22 cellular contexts compared by ENCODE assay signal in the genomic region with DNA sequence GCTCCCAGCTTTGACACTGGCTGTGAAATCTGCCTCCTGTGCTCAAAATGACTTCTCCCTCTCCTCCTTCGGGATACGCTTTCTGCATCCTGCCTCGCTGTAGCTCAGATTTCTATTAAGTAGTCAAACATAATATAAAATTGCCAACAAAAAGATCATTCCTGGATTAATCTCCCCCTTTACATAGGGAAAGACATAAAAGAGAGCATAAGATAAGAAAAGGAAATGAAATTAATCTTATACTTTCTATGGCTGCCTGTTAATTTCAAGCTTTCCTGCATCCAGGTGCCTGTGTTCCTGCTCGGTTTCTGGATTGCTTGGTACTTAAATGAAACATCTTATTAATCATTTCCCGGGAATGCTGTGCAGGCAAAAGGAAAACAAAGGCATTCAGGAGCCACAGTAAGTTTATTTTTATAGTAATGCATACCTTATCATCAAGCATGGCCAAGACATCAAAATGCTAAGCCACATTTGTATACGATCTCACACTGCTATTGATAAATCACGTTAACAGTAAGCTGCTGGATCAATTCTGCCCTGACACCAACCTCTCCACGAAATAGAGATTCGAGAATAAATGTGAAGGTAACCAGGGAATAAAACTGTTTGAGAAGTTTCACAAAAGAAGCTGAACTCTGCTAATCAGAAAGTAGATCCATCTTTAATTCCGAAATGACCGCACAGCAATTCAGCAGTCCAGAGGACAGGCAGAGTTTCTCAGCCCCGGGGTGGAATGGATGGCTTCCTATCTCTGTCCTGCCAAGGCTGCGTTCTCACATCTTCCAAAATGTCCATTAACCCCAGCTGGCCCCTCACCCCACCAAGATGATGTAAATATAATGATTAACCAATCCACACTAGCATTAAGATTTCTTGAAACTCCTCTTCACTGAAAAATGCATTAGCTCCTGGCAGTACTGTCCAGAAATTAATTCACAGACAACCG. TPM values are rescaled to one million over a fixed set of nuclear protein-coding genes. Genes with fewer than 3 reads are reported as not detected.
DNase-seq lines count a peak whose midpoint lies in the region; ATAC-seq and TF ChIP-seq lines count a peak whose summit lies in the region.
"Had no signal": no experiment of that assay in that cellular context is flagged by ENCODE, and none has a peak within 500 bp of the region (broad histone marks: within the 10 kb centered on the region; RNA-seq: fewer than 3 reads in every experiment).

No MANE protein-coding gene starts in this region.

- H3K9ac ChIP-seq in smooth muscle cell (ENCODE audit: low read depth), result no peak overlapping the region
- H3K9ac ChIP-seq: BLaER1 had no signal

- TF ChIP-seq POLR2A in esophagus muscularis mucosa (IDR thresholded peaks at IDR 0.05; ENCODE audit: low read depth), result no peak

- H3K27ac ChIP-seq in RWPE2 (ENCODE audit: poor library complexity, severe bottlenecking), result no peak overlapping the region
- no peak overlapping the region for H3K27ac ChIP-seq in esophagus muscularis mucosa (replicated peaks in 1 of 4)
- H3K27ac ChIP-seq in smooth muscle cell (ENCODE audit: low read depth), result no peak overlapping the region
- H3K27ac ChIP-seq: BLaER1, breast epithelium, sigmoid colon, vagina, WERI-Rb-1 had no signal

- DNase-seq in H7, result peak; percentile 20
- DNase-seq in RWPE2 (ENCODE audit: low spot score), result peak; percentile 67
- peak; percentile 47 for DNase-seq in esophagus muscularis mucosa (ENCODE audit: extremely low spot score)
- no peak for DNase-seq in smooth muscle cell (lab: John Stamatoyannopoulos, UW; ENCODE audit: unreplicated experiment)
- DNase-seq in pons (ENCODE audit: low spot score), result no peak
- DNase-seq in GDM1 (lab: John Stamatoyannopoulos, UW), result no peak
- DNase-seq: activated CD4-positive, alpha-beta T cell treated with anti-CD3 and anti-CD28 coated beads, Interleukin-2, amount 50 U/mL, for 48 hours; activated T-cell treated with anti-CD3 and anti-CD28 coated beads, Interleukin-2, amount 50 U/mL, for 24 hours; erythroblast; MG63; NCI-H146; NCI-H446 treated with DMSO at 0.1 percent for 48 hours; nucleus accumbens; SHP77; sigmoid colon; stimulated activated CD4-positive, alpha-beta T cell treated with anti-CD3 and anti-CD28 coated beads, Interleukin-2, amount 100 ng/mL, for 24 hours had no signal

- H3K9me3 ChIP-seq in RWPE2 (ENCODE audit: severe bottlenecking), result no peaks in the 10 kb centered on the region
- H3K9me3 ChIP-seq in esophagus muscularis mucosa, result no peaks in the 10 kb centered on the region
- H3K9me3 ChIP-seq in smooth muscle cell (replicated peaks; ENCODE audit: low read depth), result no peaks in the 10 kb centered on the region
- H3K9me3 ChIP-seq: BLaER1, breast epithelium, MG63, sigmoid colon, vagina had no signal

- H3K4me3 ChIP-seq in H7 (ENCODE audit: insufficient read depth, low read depth, low read length), result no peak overlapping the region
- no peak overlapping the region for H3K4me3 ChIP-seq in RWPE2 (ENCODE audit: severe bottlenecking)
- no peak overlapping the region for H3K4me3 ChIP-seq in esophagus muscularis mucosa
- H3K4me3 ChIP-seq in smooth muscle cell, result no peak overlapping the region
- H3K4me3 ChIP-seq: BLaER1, breast epithelium, MG63, sigmoid colon, vagina had no signal

- H3K4me2 ChIP-seq in smooth muscle cell, result peak overlapping the region; percentile 25
- H3K4me2 ChIP-seq: BLaER1 had no signal

- H3K36me3 ChIP-seq in H7 (replicated peaks; ENCODE audit: control insufficient read depth, insufficient read depth, low read length) (no peaks in the 10 kb centered on the region), RWPE2 (ENCODE audit: low read depth) (no peaks in the 10 kb centered on the region), esophagus muscularis mucosa (no peaks in the 10 kb centered on the region), smooth muscle cell (ENCODE audit: low read depth) (no peaks in the 10 kb centered on the region)
- H3K36me3 ChIP-seq: BLaER1, breast epithelium, MG63, sigmoid colon, vagina, WERI-Rb-1 had no signal

- H3K4me1 ChIP-seq in RWPE2 (ENCODE audit: insufficient read depth, poor library complexity, severe bottlenecking) (peaks cover 13% of the 10 kb centered on the region), esophagus muscularis mucosa (peaks cover 0 to 25% (median 11%) of the 10 kb centered on the region in 4 donors), smooth muscle cell (ENCODE audit: low read depth) (peaks cover 18% of the 10 kb centered on the region)
- H3K4me1 ChIP-seq: BLaER1, breast epithelium had no signal

- intact Hi-C loops in esophagus muscularis mucosa (cut with DNase I), result no loop called here

- H3K27me3 ChIP-seq in H7 (ENCODE audit: control insufficient read depth, insufficient read depth, low read length) (no peaks in the 10 kb centered on the region), RWPE2 (ENCODE audit: insufficient read depth, poor library complexity, severe bottlenecking) (no peaks in the 10 kb centered on the region), esophagus muscularis mucosa (no peaks in the 10 kb centered on the region), smooth muscle cell (ENCODE audit: low read depth) (no peaks in the 10 kb centered on the region)
- H3K27me3 ChIP-seq: BLaER1, breast epithelium, MG63, sigmoid colon, vagina had no signal

- TF ChIP-seq CTCF in RWPE2 (IDR thresholded peaks at IDR 0.05; ENCODE audit: poor library complexity, severe bottlenecking) (no peak), esophagus muscularis mucosa (IDR thresholded peaks at IDR 0.05) (no peak), smooth muscle cell (IDR thresholded peaks at IDR 0.05; ENCODE audit: borderline replicate concordance, insufficient read depth, poor library complexity, severe bottlenecking) (no peak)

- no peaks in the 10 kb centered on the region for H4K20me1 ChIP-seq in smooth muscle cell (ENCODE audit: low read depth)
- H4K20me1 ChIP-seq: BLaER1 had no signal

- no peaks in the 10 kb centered on the region for H3F3A ChIP-seq in smooth muscle cell (ENCODE audit: low read depth)

- no peaks in the 10 kb centered on the region for H3K79me2 ChIP-seq in smooth muscle cell (ENCODE audit: low read depth)

- peak; percentile 80 for ATAC-seq in RWPE2 (ENCODE audit: low read depth)
- ATAC-seq in GM21390 (IDR thresholded peaks at IDR 0.05; ENCODE audit: unreplicated experiment), result no peak

- H2AFZ ChIP-seq in smooth muscle cell (ENCODE audit: low read depth), result no peak overlapping the region

- WGBS in esophagus muscularis mucosa, result 51% methylated on average over 14 of the region's 14 CpGs
- WGBS in smooth muscle cell (ENCODE audit: low lambda C conversion rate), result 73% methylated on average over 14 of the region's 14 CpGs

- TF ChIP-seq EP300 in esophagus muscularis mucosa (IDR thresholded peaks at IDR 0.05), result no peak

RNA-seq across cellular contexts. Expression of a gene that starts 32.6 kb away (rescaled TPM):
- total RNA-seq in H7 (2014; rRNA removed; shearing (Covaris generic)), result 1.5 and 2.6 TPM in 2 replicates
- 1 to 10 TPM in 2 of 4 donors, under 1 TPM in 2; 0.33 to 1.7 (median 1.1) TPM for total RNA-seq in esophagus muscularis mucosa
- total RNA-seq in smooth muscle cell, result 8.1 and 9.4 TPM in 2 replicates
- polyA plus RNA-seq in smooth muscle cell, result 18.3 and 20.6 TPM in 2 replicates
- total RNA-seq: dermis microvascular lymphatic vessel endothelial cell had no signal

Comparison
In these comparisons a context has a peak if more than half of its experiments do, and no peak if none do; other contexts are left out.
1. DNase-seq: peak in H7 (single experiment), RWPE2 (single experiment) and esophagus muscularis mucosa (single experiment); none in smooth muscle cell (single experiment), pons (single experiment) and GDM1 (single experiment).